Comparison of ENCODE assay signal across 28 cellular contexts in genomic region chr4:117811731-117812130, GRCh38.
"Had no signal": no experiment of that assay in that cellular context is flagged by ENCODE, and none has a peak within 500 bp of the region (broad histone marks: within the 10 kb centered on the region; RNA-seq: fewer than 3 reads in every experiment).

No MANE protein-coding gene starts in this region.

- DNase-seq: colonic mucosa; cortex of kidney; dermis blood vessel endothelial cell; dorsolateral prefrontal cortex; effector CD4-positive, alpha-beta T cell; effector CD8-positive, alpha-beta T cell; effector memory CD4-positive, alpha-beta T cell; effector memory CD8-positive, alpha-beta T cell; endodermal cell; erythroblast; esophagus squamous epithelium; foreskin fibroblast; foreskin keratinocyte; foreskin melanocyte; gastrocnemius medialis; glutamatergic neuron; head of caudate nucleus; heart left ventricle; heart right ventricle had no signal

- H3K9me3 ChIP-seq: colonic mucosa, esophagus muscularis mucosa, esophagus squamous epithelium, gastrocnemius medialis, gastroesophageal sphincter, heart left ventricle, heart right ventricle had no signal

- H3K27ac ChIP-seq: colonic mucosa, coronary artery, dorsolateral prefrontal cortex, epithelial cell of prostate, esophagus muscularis mucosa, esophagus squamous epithelium, foreskin keratinocyte, gastrocnemius medialis, gastroesophageal sphincter, heart left ventricle, heart right ventricle had no signal

- ATAC-seq: effector memory CD8-positive, alpha-beta T cell; esophagus mucosa; foreskin keratinocyte; gastrocnemius medialis; gastroesophageal sphincter; heart left ventricle; heart right ventricle had no signal

- H3K4me1 ChIP-seq: colonic mucosa, esophagus muscularis mucosa, esophagus squamous epithelium, foreskin keratinocyte, gastrocnemius medialis, gastroesophageal sphincter, heart left ventricle, heart right ventricle had no signal

- H3K4me3 ChIP-seq: colonic mucosa, coronary artery, dorsolateral prefrontal cortex, esophagus muscularis mucosa, esophagus squamous epithelium, gastrocnemius medialis, gastroesophageal sphincter, heart left ventricle, heart right ventricle had no signal

- FAIRE-seq: colon, endometrium, endothelial cell of umbilical vein, frontal cortex had no signal

- H3K27me3 ChIP-seq: colonic mucosa, dorsolateral prefrontal cortex, esophagus muscularis mucosa, esophagus squamous epithelium, foreskin keratinocyte, gastrocnemius medialis, gastroesophageal sphincter, heart left ventricle, heart right ventricle had no signal

- H3K36me3 ChIP-seq: colonic mucosa, esophagus muscularis mucosa, esophagus squamous epithelium, gastrocnemius medialis, gastroesophageal sphincter, heart left ventricle, heart right ventricle had no signal
